In genomic region chr22:44392446-44392921, GRCh38 we compare ENCODE assay signal across 20 cellular contexts.
DNase-seq lines count a peak whose midpoint lies in the region; ATAC-seq, FAIRE-seq and TF ChIP-seq lines count a peak whose summit lies in the region.
"Had no signal": no experiment of that assay in that cellular context is flagged by ENCODE, and none has a peak within 500 bp of the region (broad histone marks: within the 10 kb centered on the region; RNA-seq: fewer than 3 reads in every experiment).

No MANE protein-coding gene starts in this region.

- no peaks in the 10 kb centered on the region for H3K9me3 Mint-ChIP-seq in activated CD4-positive, alpha-beta T cell treated with anti-CD3 and anti-CD28 coated beads for 36 hours (ENCODE audit: low read depth)
- H3K9me3 Mint-ChIP-seq in stimulated activated memory B cell treated with anti-CD40 and anti-IgM and Interleukin-4, amounts not matched to agents 10 μg/mL and 1 μg/mL and 100 μg/mL, for 72 hours: no peaks in the 10 kb centered on the region
- no peaks in the 10 kb centered on the region for H3K9me3 Mint-ChIP-seq in CD4-positive, alpha-beta memory T cell
- H3K9me3 Mint-ChIP-seq: activated B cell treated with CpG ODN at 0.5 μM for 24 hours, neural progenitor cell, T-cell had no signal

- H3K9ac ChIP-seq in kidney (ENCODE audit: low read length in 2 of 2): no peak overlapping the region
- H3K9ac ChIP-seq: BLaER1 treated with 17β-estradiol and CSF1 and Interleukin-3, amounts not matched to agents 10 nM and 100 nM; neural progenitor cell had no signal

- no peaks in the 10 kb centered on the region for H3K36me3 Mint-ChIP-seq in activated CD4-positive, alpha-beta T cell treated with anti-CD3 and anti-CD28 coated beads for 36 hours (ENCODE audit: low read depth)
- peaks cover 2% of the 10 kb centered on the region for H3K36me3 Mint-ChIP-seq in T-helper 17 cell (ENCODE audit: low read depth)
- H3K36me3 Mint-ChIP-seq in stimulated activated memory B cell treated with anti-CD40 and anti-IgM and Interleukin-4, amounts not matched to agents 10 μg/mL and 1 μg/mL and 100 μg/mL, for 72 hours: no peaks in the 10 kb centered on the region
- no peaks in the 10 kb centered on the region for H3K36me3 Mint-ChIP-seq in CD4-positive, alpha-beta memory T cell
- H3K36me3 Mint-ChIP-seq: neural progenitor cell, T-cell had no signal

- no peak overlapping the region for H3K4me3 ChIP-seq in kidney (ENCODE audit: low read length in 2 of 2)
- H3K4me3 ChIP-seq in CD4-positive, alpha-beta memory T cell (ENCODE audit: low read length in 2 of 2): no peak overlapping the region
- H3K4me3 ChIP-seq: BLaER1 treated with 17β-estradiol and CSF1 and Interleukin-3, amounts not matched to agents 10 nM and 100 nM; neural progenitor cell; thoracic aorta had no signal

- no peak for ATAC-seq in activated CD4-positive, alpha-beta T cell treated with anti-CD3 and anti-CD28 coated beads for 36 hours
- no peak for ATAC-seq in T-helper 17 cell
- peak; percentile 10 for ATAC-seq in stimulated activated memory B cell treated with anti-CD40 and anti-IgM and Interleukin-4, amounts not matched to agents 10 μg/mL and 1 μg/mL and 100 μg/mL, for 72 hours
- no peak for ATAC-seq in GM21737 (IDR thresholded peaks at IDR 0.05; ENCODE audit: unreplicated experiment)
- ATAC-seq: esophagus mucosa had no signal

- CTCF ChIA-PET in activated CD4-positive, alpha-beta T cell treated with anti-CD3 and anti-CD28 coated beads for 36 hours (lab: Charles Lee): interaction anchor here (0.5 to 0.8 kb wide), 4 partner anchors 13 to 1449 kb away, joined by 3 read pairs; no protein-coding TSS in a partner anchor
- CTCF ChIA-PET in CD4-positive, alpha-beta memory T cell (lab: Charles Lee; ENCODE audit: partially characterized antibody): no interaction called here

- no peak overlapping the region for H3K27ac Mint-ChIP-seq in activated CD4-positive, alpha-beta T cell treated with anti-CD3 and anti-CD28 coated beads for 36 hours
- peak overlapping the region; percentile 16 for H3K27ac Mint-ChIP-seq in T-helper 17 cell
- H3K27ac Mint-ChIP-seq in stimulated activated memory B cell treated with anti-CD40 and anti-IgM and Interleukin-4, amounts not matched to agents 10 μg/mL and 1 μg/mL and 100 μg/mL, for 72 hours: no peak overlapping the region
- H3K27ac Mint-ChIP-seq in CD4-positive, alpha-beta memory T cell: no peak overlapping the region
- H3K27ac Mint-ChIP-seq: activated B cell treated with CpG ODN at 0.5 μM for 24 hours, T-cell had no signal

- no peak for FAIRE-seq in kidney (lab: Jason Lieb, UNC)
- FAIRE-seq: GM19239 had no signal

- H3K27me3 Mint-ChIP-seq in activated CD4-positive, alpha-beta T cell treated with anti-CD3 and anti-CD28 coated beads for 36 hours: no peaks in the 10 kb centered on the region
- H3K27me3 Mint-ChIP-seq in T-helper 17 cell: peaks cover 48% of the 10 kb centered on the region
- peaks cover 73% of the 10 kb centered on the region for H3K27me3 Mint-ChIP-seq in stimulated activated memory B cell treated with anti-CD40 and anti-IgM and Interleukin-4, amounts not matched to agents 10 μg/mL and 1 μg/mL and 100 μg/mL, for 72 hours
- peaks cover 4 to 5% of the 10 kb centered on the region in 2 donors for H3K27me3 Mint-ChIP-seq in CD4-positive, alpha-beta memory T cell

- no peak overlapping the region for H3K27ac ChIP-seq in kidney (ENCODE audit: low read depth in 2 of 2, low read length in 2 of 2)
- H3K27ac ChIP-seq in CD4-positive, alpha-beta memory T cell (ENCODE audit: low read depth, low read length): no peak overlapping the region
- H3K27ac ChIP-seq: BLaER1 treated with 17β-estradiol and CSF1 and Interleukin-3, amounts not matched to agents 10 nM and 100 nM; neural progenitor cell; thoracic aorta had no signal

- H3K36me3 ChIP-seq in kidney (ENCODE audit: control insufficient read depth in 1 of 2, insufficient read depth in 2 of 2, low read length in 2 of 2): no peaks in the 10 kb centered on the region
- no peaks in the 10 kb centered on the region for H3K36me3 ChIP-seq in CD4-positive, alpha-beta memory T cell (ENCODE audit: insufficient read depth, low read length)
- H3K36me3 ChIP-seq: BLaER1 treated with 17β-estradiol and CSF1 and Interleukin-3, amounts not matched to agents 10 nM and 100 nM; neural progenitor cell; thoracic aorta had no signal

- POLR2A ChIA-PET in activated CD4-positive, alpha-beta T cell treated with anti-CD3 and anti-CD28 coated beads for 36 hours (lab: Charles Lee): no interaction called here
- POLR2A ChIA-PET in CD4-positive, alpha-beta memory T cell (lab: Charles Lee; ENCODE audit: partially characterized antibody): no interaction called here

- H3K4me1 Mint-ChIP-seq in activated CD4-positive, alpha-beta T cell treated with anti-CD3 and anti-CD28 coated beads for 36 hours: no peaks in the 10 kb centered on the region
- H3K4me1 Mint-ChIP-seq in T-helper 17 cell: peaks cover 7% of the 10 kb centered on the region
- no peaks in the 10 kb centered on the region for H3K4me1 Mint-ChIP-seq in stimulated activated memory B cell treated with anti-CD40 and anti-IgM and Interleukin-4, amounts not matched to agents 10 μg/mL and 1 μg/mL and 100 μg/mL, for 72 hours
- H3K4me1 Mint-ChIP-seq in CD4-positive, alpha-beta memory T cell: peaks cover 0 to under 1% (median 0%) of the 10 kb centered on the region in 4 donors
- H3K4me1 Mint-ChIP-seq: activated B cell treated with CpG ODN at 0.5 μM for 24 hours, T-cell had no signal

- peak; percentile 11 for DNase-seq in activated CD4-positive, alpha-beta T cell treated with anti-CD3 and anti-CD28 coated beads for 36 hours
- DNase-seq in activated CD4-positive, alpha-beta T cell treated with anti-CD3 and anti-CD28 coated beads for 48 hours: no peak
- DNase-seq in T-helper 17 cell: no peak
- peak; percentile 46 for DNase-seq in kidney
- no peak for DNase-seq in SIG-M5 (lab: John Stamatoyannopoulos, UW)
- DNase-seq in CD4-positive, alpha-beta memory T cell: no peak
- DNase-seq: 8988T; activated B cell treated with CpG ODN at 0.5 μM for 24 hours; cortex of kidney; mesenchymal stem cell; NCI-H82; stimulated activated CD4-positive, alpha-beta T cell treated with anti-CD3 and anti-CD28 coated beads, Interleukin-2, amount 100 ng/mL, for 48 hours had no signal

- no peaks in the 10 kb centered on the region for H3K9me3 ChIP-seq in T-helper 17 cell (ENCODE audit: control insufficient read depth, low read length, poor library complexity, severe bottlenecking)
- H3K9me3 ChIP-seq in kidney (ENCODE audit: control insufficient read depth in 1 of 2, low read length in 2 of 2): no peaks in the 10 kb centered on the region
- no peaks in the 10 kb centered on the region for H3K9me3 ChIP-seq in CD4-positive, alpha-beta memory T cell (ENCODE audit: control insufficient read depth in 1 of 2, low read length in 2 of 2)
- H3K9me3 ChIP-seq: BLaER1 treated with 17β-estradiol and CSF1 and Interleukin-3, amounts not matched to agents 10 nM and 100 nM; thoracic aorta had no signal

- no peaks in the 10 kb centered on the region for H3K27me3 ChIP-seq in CD4-positive, alpha-beta memory T cell (ENCODE audit: insufficient read depth, low read length)
- H3K27me3 ChIP-seq: BLaER1 treated with 17β-estradiol and CSF1 and Interleukin-3, amounts not matched to agents 10 nM and 100 nM; neural progenitor cell had no signal

- no peak for TF ChIP-seq CTCF in kidney (IDR thresholded peaks at IDR 0.05; ENCODE audit: borderline replicate concordance, extremely low read depth, insufficient read depth)

- no peaks in the 10 kb centered on the region for H3K4me1 ChIP-seq in kidney (ENCODE audit: control insufficient read depth in 1 of 2, insufficient read depth in 1 of 2, low read depth in 1 of 2, low read length in 2 of 2)
- no peaks in the 10 kb centered on the region for H3K4me1 ChIP-seq in CD4-positive, alpha-beta memory T cell (ENCODE audit: insufficient read depth, low read length)

- no peak overlapping the region for H3K4me3 Mint-ChIP-seq in activated CD4-positive, alpha-beta T cell treated with anti-CD3 and anti-CD28 coated beads for 36 hours
- no peak overlapping the region for H3K4me3 Mint-ChIP-seq in T-helper 17 cell
- H3K4me3 Mint-ChIP-seq in stimulated activated memory B cell treated with anti-CD40 and anti-IgM and Interleukin-4, amounts not matched to agents 10 μg/mL and 1 μg/mL and 100 μg/mL, for 72 hours: no peak overlapping the region
- H3K4me3 Mint-ChIP-seq in CD4-positive, alpha-beta memory T cell: no peak overlapping the region
- H3K4me3 Mint-ChIP-seq: activated B cell treated with CpG ODN at 0.5 μM for 24 hours, neural progenitor cell, T-cell had no signal

- intact Hi-C loops in activated CD4-positive, alpha-beta T cell treated with anti-CD3 and anti-CD28 coated beads for 36 hours (cut with DNase I, micrococcal nuclease): no loop called here
- intact Hi-C loops in kidney (cut with DNase I): no loop called here
- intact Hi-C loops in CD4-positive, alpha-beta memory T cell (cut with micrococcal nuclease): no loop called here

Comparison
In these comparisons a context has a peak if more than half of its experiments do, and no peak if none do; other contexts are left out.
1. DNase-seq: peak in activated CD4-positive, alpha-beta T cell treated with anti-CD3 and anti-CD28 coated beads for 36 hours (single experiment) and kidney (single experiment); none in activated CD4-positive, alpha-beta T cell treated with anti-CD3 and anti-CD28 coated beads for 48 hours (single experiment), T-helper 17 cell (0 of 3), SIG-M5 (single experiment) and CD4-positive, alpha-beta memory T cell (0 of 5).